9 cellular contexts compared by ENCODE assay signal in the genomic region with DNA sequence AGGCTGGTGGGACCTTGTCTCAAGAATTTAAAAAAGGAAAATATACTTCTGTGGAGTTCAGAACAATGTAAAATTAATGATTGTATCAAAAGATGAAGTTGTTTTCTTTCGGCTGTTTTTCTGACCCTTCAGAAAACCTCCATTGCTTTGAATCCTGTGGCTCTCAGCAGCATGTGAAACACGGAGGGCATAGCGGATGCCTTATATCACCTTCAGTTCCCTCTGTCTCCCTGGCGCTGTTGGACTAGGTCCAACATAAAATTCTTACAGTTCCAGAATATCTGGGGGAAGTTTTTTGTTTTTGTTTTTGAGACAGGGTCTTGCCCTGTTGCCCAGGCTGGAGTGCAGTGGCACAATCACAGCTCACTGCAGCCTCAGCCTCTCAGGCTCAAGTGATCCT.
"Had no signal": no experiment of that assay in that cellular context is flagged by ENCODE, and none has a peak within 500 bp of the region (broad histone marks: within the 10 kb centered on the region; RNA-seq: fewer than 3 reads in every experiment).

No MANE protein-coding gene starts in this region.

- FAIRE-seq: HepG2 had no signal

- DNase-seq: GM23248, GOT3, H7, HFFc6, KBM-7 had no signal

- H3K27ac ChIP-seq: GM23248, HL-60 had no signal

- ATAC-seq: HCT116 had no signal

- H3K9me3 ChIP-seq: HAP-1 had no signal

- H3K9ac ChIP-seq: GM23248 had no signal

- H3K4me3 ChIP-seq: GM23248, HAP-1 had no signal
